ENCODE assay signal across 14 cellular contexts in the genomic region with DNA sequence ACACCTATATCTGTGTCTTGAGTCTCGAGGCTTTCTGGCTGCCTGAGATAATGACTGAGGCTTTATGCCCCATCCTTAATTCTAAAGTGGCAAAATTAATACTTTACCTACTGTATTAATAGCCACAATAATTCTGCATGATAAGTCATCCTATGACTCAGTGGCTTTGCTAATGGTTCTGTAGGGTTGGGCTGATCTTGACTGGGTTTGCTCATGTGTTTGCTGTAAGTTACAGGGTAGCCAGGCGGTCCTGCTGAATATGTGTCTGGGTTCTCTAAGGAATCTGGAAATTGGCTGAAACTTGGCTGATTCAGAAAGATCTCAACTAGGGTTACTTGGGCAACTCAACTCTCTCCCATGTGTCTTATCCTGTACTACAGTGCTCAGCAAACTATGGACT. TPM values are rescaled to one million over a fixed set of nuclear protein-coding genes. Genes with fewer than 3 reads are reported as not detected.
DNase-seq lines count a peak whose midpoint lies in the region; ATAC-seq, FAIRE-seq and TF ChIP-seq lines count a peak whose summit lies in the region.
"Had no signal": no experiment of that assay in that cellular context is flagged by ENCODE, and none has a peak within 500 bp of the region (broad histone marks: within the 10 kb centered on the region; RNA-seq: fewer than 3 reads in every experiment).

No MANE protein-coding gene starts in this region.

- no TSS peak for BruUV-seq in PC-3 (replicated peaks; lab: Mats Ljungman, UMichigan)

- no peak overlapping the region for H3K4me2 ChIP-seq in PC-3 (ENCODE audit: low read length)
- H3K4me2 ChIP-seq: A549, GM23338 had no signal

- H3K36me3 ChIP-seq in PC-3 (ENCODE audit: low read depth, low read length) = peaks cover 22% of the 10 kb centered on the region
- H3K36me3 ChIP-seq in bronchial epithelial cell (ENCODE audit: control insufficient read depth, insufficient read depth, low read length) = peaks cover 3% of the 10 kb centered on the region
- peaks cover 4 to 18% (median 17%) of the 10 kb centered on the region in 5 donors for H3K36me3 ChIP-seq in subcutaneous abdominal adipose tissue (ENCODE audit: control insufficient read depth in 5 of 5, insufficient read depth in 5 of 5, low read length in 5 of 5)
- H3K36me3 ChIP-seq in thyroid gland = no peaks in the 10 kb centered on the region

- no peak for TF ChIP-seq POLR2A in thyroid gland (IDR thresholded peaks at IDR 0.05)

- H3K9ac ChIP-seq in PC-3 (ENCODE audit: low read length) = no peak overlapping the region
- no peak overlapping the region for H3K9ac ChIP-seq in subcutaneous abdominal adipose tissue (ENCODE audit: low read length in 5 of 5)

- H3K4me3 ChIP-seq in PC-3 (ENCODE audit: low read length) = no peak overlapping the region
- no peak overlapping the region for H3K4me3 ChIP-seq in bronchial epithelial cell (ENCODE audit: low read depth, low read length)
- no peak overlapping the region for H3K4me3 ChIP-seq in subcutaneous abdominal adipose tissue (ENCODE audit: low read depth in 1 of 5, low read length in 5 of 5)
- no peak overlapping the region for H3K4me3 ChIP-seq in thyroid gland (replicated peaks in 1 of 3)
- H3K4me3 ChIP-seq: A549, GM23338 had no signal

- intact Hi-C loops in PC-3 (cut with micrococcal nuclease) = no loop called here
- intact Hi-C loops in thyroid gland (cut with DNase I) = loop anchor here (10.0 kb wide), 1 partner anchor 204 kb away; no protein-coding TSS in a partner anchor

- no peaks in the 10 kb centered on the region for H3K9me3 ChIP-seq in PC-3 (ENCODE audit: low read length)
- no peaks in the 10 kb centered on the region for H3K9me3 ChIP-seq in subcutaneous abdominal adipose tissue (ENCODE audit: control insufficient read depth in 5 of 5, low read length in 5 of 5)
- no peaks in the 10 kb centered on the region for H3K9me3 ChIP-seq in thyroid gland
- H3K9me3 ChIP-seq: A549, Caco-2 had no signal

- no peaks in the 10 kb centered on the region for H3K79me2 ChIP-seq in PC-3 (ENCODE audit: low read length)

- H3K27ac ChIP-seq in PC-3 (ENCODE audit: low read length) (no peak overlapping the region), foreskin keratinocyte (no peak overlapping the region), subcutaneous abdominal adipose tissue (ENCODE audit: low read depth, low read length) (peak overlapping the region; percentile 28), thyroid gland (no peak overlapping the region)
- H3K27ac ChIP-seq: A549 had no signal

- POLR2A ChIA-PET in PC-3 (lab: Charles Lee; ENCODE audit: unreplicated experiment) = no interaction called here

- FAIRE-seq in bronchial epithelial cell (lab: Jason Lieb, UNC) = no peak
- FAIRE-seq: A549 had no signal

- TF ChIP-seq CTCF in PC-3 (conservative IDR thresholded peaks at IDR 0.05; ENCODE audit: low read depth, low read length) (no peak), bronchial epithelial cell (IDR thresholded peaks at IDR 0.05; ENCODE audit: insufficient read depth, low read length, severe bottlenecking) (no peak), foreskin keratinocyte (conservative IDR thresholded peaks at IDR 0.05) (no peak), thyroid gland (IDR thresholded peaks at IDR 0.05) (no peak)

- CTCF ChIA-PET in PC-3 (lab: Charles Lee) = interaction anchor here (0.6 kb wide), 1 partner anchor 386 kb away, joined by 3 read pairs; no protein-coding TSS in a partner anchor

- H2AFZ ChIP-seq in PC-3 (ENCODE audit: low read length) = no peak overlapping the region
- H2AFZ ChIP-seq: GM23338 had no signal

- H3F3A ChIP-seq in PC-3 (ENCODE audit: low read length, unreplicated experiment) = no peaks in the 10 kb centered on the region

- no peaks in the 10 kb centered on the region for H3K9me2 ChIP-seq in PC-3 (replicated peaks; ENCODE audit: low read length)

- H4K20me1 ChIP-seq in PC-3 (ENCODE audit: low read length) = no peaks in the 10 kb centered on the region

- H3K4me1 ChIP-seq in PC-3 (ENCODE audit: insufficient read depth, low read length) (no peaks in the 10 kb centered on the region), foreskin keratinocyte (no peaks in the 10 kb centered on the region), subcutaneous abdominal adipose tissue (ENCODE audit: control insufficient read depth in 5 of 5, insufficient read depth in 5 of 5, low read length in 5 of 5) (peaks cover 0 to 5% (median 0%) of the 10 kb centered on the region in 5 donors), thyroid gland (no peaks in the 10 kb centered on the region)
- H3K4me1 ChIP-seq: A549, Caco-2 had no signal

- H3K27me3 ChIP-seq in PC-3 (ENCODE audit: low read length) (no peaks in the 10 kb centered on the region), bronchial epithelial cell (ENCODE audit: control insufficient read depth, insufficient read depth, low read length) (no peaks in the 10 kb centered on the region), foreskin keratinocyte (no peaks in the 10 kb centered on the region), subcutaneous abdominal adipose tissue (ENCODE audit: control insufficient read depth in 5 of 5, insufficient read depth in 4 of 5, low read length in 5 of 5) (no peaks in the 10 kb centered on the region), thyroid gland (no peaks in the 10 kb centered on the region)

- 91 to 94% methylated on average over 2 of the region's 2 CpGs for WGBS in thyroid gland, 2 donors

- ATAC-seq in PC-3 (no peak; the same call in 1 of the 2 replicates), foreskin keratinocyte (peak; percentile 53)
- ATAC-seq: CD8-positive, alpha-beta T cell; GM23338 had no signal

- peak; percentile 23 for DNase-seq in PC-3
- DNase-seq in bronchial epithelial cell (ENCODE audit: low read depth) = peak; percentile 76
- peak in 1 of 2 donors; percentile 28 for DNase-seq in foreskin keratinocyte
- no peak for DNase-seq in HK-2 (ENCODE audit: unreplicated experiment)
- DNase-seq in COR-L47 (lab: John Stamatoyannopoulos, UW) = no peak
- no peak for DNase-seq in thyroid gland
- DNase-seq: Caco-2; CD8-positive, alpha-beta T cell; DND-41; GDM1; H7 had no signal

RNA-seq across cellular contexts. Expression of gene MGST1, which starts 21.7 kb away (rescaled TPM):
- total RNA-seq in PC-3 (2014; rRNA removed) (99.3 and 105 TPM in 2 replicates), bronchial epithelial cell (66.1 and 87.7 TPM in 2 replicates), foreskin keratinocyte (125 and 146 TPM in 2 replicates), thyroid gland (100 to 1,000 TPM; 454 to 666 (median 594) TPM)
- polyA plus RNA-seq in foreskin keratinocyte = 183 and 216 TPM in 2 replicates
- total RNA-seq: CD8-positive, alpha-beta T cell had no signal

Comparison
In these comparisons a context has a peak if more than half of its experiments do, and no peak if none do; other contexts are left out.
1. DNase-seq: peak in PC-3 (single experiment) and bronchial epithelial cell (single experiment); none in HK-2 (single experiment), COR-L47 (single experiment) and thyroid gland (0 of 2).